In genomic region chr11:86064236-86064803, GRCh38 we compare ENCODE assay signal across 9 cellular contexts. TPM values are rescaled to one million over a fixed set of nuclear protein-coding genes. Genes with fewer than 3 reads are reported as not detected.
DNase-seq lines count a peak whose midpoint lies in the region; TF ChIP-seq lines count a peak whose summit lies in the region.
"Had no signal": no experiment of that assay in that cellular context is flagged by ENCODE, and none has a peak within 500 bp of the region (broad histone marks: within the 10 kb centered on the region; RNA-seq: fewer than 3 reads in every experiment).

No MANE protein-coding gene starts in this region.

- intact Hi-C loops in activated CD4-positive, alpha-beta T cell treated with anti-CD3 and anti-CD28 coated beads, Interleukin-2, amount 10 ng/mL, durations not matched to agents 24 days and 14 days (cut with micrococcal nuclease), result loop anchor here (2.0 to 10.0 kb wide), 3 partner anchors 118 to 400 kb away; partner anchors contain the start of gene CREBZF

- H3K36me3 ChIP-seq in subcutaneous abdominal adipose tissue (ENCODE audit: control insufficient read depth in 5 of 5, insufficient read depth in 5 of 5, low read length in 5 of 5), result no peaks in the 10 kb centered on the region

- H3K27me3 Mint-ChIP-seq in activated CD4-positive, alpha-beta T cell treated with anti-CD3 and anti-CD28 coated beads, Interleukin-2, amount 10 ng/mL, durations not matched to agents 24 days and 14 days, result no peaks in the 10 kb centered on the region
- no peaks in the 10 kb centered on the region for H3K27me3 Mint-ChIP-seq in activated CD4-positive, alpha-beta memory T cell treated with anti-CD3 and anti-CD28 coated beads, Interleukin-2, amount 10 ng/mL, durations not matched to agents 7 days and 5 days

- H3K27ac ChIP-seq in subcutaneous abdominal adipose tissue (ENCODE audit: low read depth, low read length), result peak overlapping the region; percentile 99

- peak overlapping the region; percentile 23 for H3K4me3 ChIP-seq in fibroblast of the aortic adventitia (ENCODE audit: low read depth, low read length)
- H3K4me3 ChIP-seq in subcutaneous abdominal adipose tissue (ENCODE audit: low read depth in 1 of 5, low read length in 5 of 5), result peak overlapping the region in 4 of 5 donors; percentile 22 to 99 (median 62)

- H3K4me1 Mint-ChIP-seq in activated CD4-positive, alpha-beta T cell treated with anti-CD3 and anti-CD28 coated beads, Interleukin-2, amount 10 ng/mL, durations not matched to agents 24 days and 14 days, result peaks cover 50% of the 10 kb centered on the region
- H3K4me1 Mint-ChIP-seq in activated CD4-positive, alpha-beta memory T cell treated with anti-CD3 and anti-CD28 coated beads, Interleukin-2, amount 10 ng/mL, durations not matched to agents 7 days and 5 days, result peaks cover 55% of the 10 kb centered on the region

- no peaks in the 10 kb centered on the region for H3K9me3 ChIP-seq in subcutaneous abdominal adipose tissue (ENCODE audit: control insufficient read depth in 5 of 5, low read length in 5 of 5)

- peak overlapping the region; percentile 0 to 75 (median 58) for H3K9ac ChIP-seq in subcutaneous abdominal adipose tissue (ENCODE audit: low read length in 5 of 5)

- POLR2A ChIA-PET in activated CD4-positive, alpha-beta memory T cell treated with anti-CD3 and anti-CD28 coated beads, Interleukin-2, amount 10 ng/mL, durations not matched to agents 7 days and 5 days (lab: Charles Lee), result interaction anchor here (2.4 to 2.7 kb wide), 2 partner anchors 129 to 182 kb away, joined by 9 to 12 read pairs; no protein-coding TSS in a partner anchor

- peak overlapping the region; percentile 100 for H3K4me3 Mint-ChIP-seq in activated CD4-positive, alpha-beta T cell treated with anti-CD3 and anti-CD28 coated beads, Interleukin-2, amount 10 ng/mL, durations not matched to agents 24 days and 14 days
- peak overlapping the region; percentile 100 for H3K4me3 Mint-ChIP-seq in activated CD4-positive, alpha-beta memory T cell treated with anti-CD3 and anti-CD28 coated beads, Interleukin-2, amount 10 ng/mL, durations not matched to agents 7 days and 5 days

- peaks cover 50% of the 10 kb centered on the region for H3K36me3 Mint-ChIP-seq in activated CD4-positive, alpha-beta T cell treated with anti-CD3 and anti-CD28 coated beads, Interleukin-2, amount 10 ng/mL, durations not matched to agents 24 days and 14 days (ENCODE audit: low read depth)
- H3K36me3 Mint-ChIP-seq in activated CD4-positive, alpha-beta memory T cell treated with anti-CD3 and anti-CD28 coated beads, Interleukin-2, amount 10 ng/mL, durations not matched to agents 7 days and 5 days (ENCODE audit: low read depth), result peaks cover 64% of the 10 kb centered on the region

- H3K4me1 ChIP-seq in subcutaneous abdominal adipose tissue (ENCODE audit: control insufficient read depth in 5 of 5, insufficient read depth in 5 of 5, low read length in 5 of 5), result peaks cover 0 to 66% (median 56%) of the 10 kb centered on the region in 5 donors

- DNase-seq in activated CD4-positive, alpha-beta T cell treated with anti-CD3 and anti-CD28 coated beads, Interleukin-2, amount 10 ng/mL, durations not matched to agents 24 days and 14 days, result no peak
- DNase-seq in activated CD4-positive, alpha-beta T cell treated with anti-CD3 and anti-CD28 coated beads for 4 hours, result no peak
- DNase-seq in activated CD4-positive, alpha-beta memory T cell treated with anti-CD3 and anti-CD28 coated beads, Interleukin-2, amount 10 ng/mL, durations not matched to agents 7 days and 5 days, result no peak
- DNase-seq in fibroblast of the aortic adventitia (ENCODE audit: low read depth) (peak; percentile 35), kidney glomerular epithelial cell (lab: John Stamatoyannopoulos, UW) (no peak), SIG-M5 treated with dmso at 0.1 percent for 504 hours (lab: John Stamatoyannopoulos, UW; ENCODE audit: unreplicated experiment) (no peak)
- no peak for DNase-seq in effector CD8-positive, alpha-beta T cell (lab: John Stamatoyannopoulos, UW)
- DNase-seq: SHP77 had no signal

- H3K9me3 Mint-ChIP-seq in activated CD4-positive, alpha-beta T cell treated with anti-CD3 and anti-CD28 coated beads, Interleukin-2, amount 10 ng/mL, durations not matched to agents 24 days and 14 days, result peaks cover 4% of the 10 kb centered on the region
- no peaks in the 10 kb centered on the region for H3K9me3 Mint-ChIP-seq in activated CD4-positive, alpha-beta memory T cell treated with anti-CD3 and anti-CD28 coated beads, Interleukin-2, amount 10 ng/mL, durations not matched to agents 7 days and 5 days

- H3K27me3 ChIP-seq in subcutaneous abdominal adipose tissue (ENCODE audit: control insufficient read depth in 5 of 5, insufficient read depth in 4 of 5, low read length in 5 of 5), result no peaks in the 10 kb centered on the region

- CTCF ChIA-PET in activated CD4-positive, alpha-beta memory T cell treated with anti-CD3 and anti-CD28 coated beads, Interleukin-2, amount 10 ng/mL, durations not matched to agents 7 days and 5 days (lab: Charles Lee), result interaction anchor here (2.7 to 7.9 kb wide), 2 partner anchors 23 to 129 kb away, joined by 14 to 84 read pairs; no protein-coding TSS in a partner anchor

- H3K27ac Mint-ChIP-seq in activated CD4-positive, alpha-beta T cell treated with anti-CD3 and anti-CD28 coated beads, Interleukin-2, amount 10 ng/mL, durations not matched to agents 24 days and 14 days, result peak overlapping the region; percentile 74
- peak overlapping the region; percentile 71 for H3K27ac Mint-ChIP-seq in activated CD4-positive, alpha-beta memory T cell treated with anti-CD3 and anti-CD28 coated beads, Interleukin-2, amount 10 ng/mL, durations not matched to agents 7 days and 5 days

- TF ChIP-seq CTCF in fibroblast of the aortic adventitia (IDR thresholded peaks at IDR 0.05; ENCODE audit: insufficient read depth, low read length), result no peak

RNA-seq across cellular contexts. Expression of gene PICALM, which starts 4.6 kb away (rescaled TPM):
- total RNA-seq in activated CD4-positive, alpha-beta T cell treated with anti-CD3 and anti-CD28 coated beads, Interleukin-2, amount 10 ng/mL, durations not matched to agents 24 days and 14 days, result 141 and 156 TPM in 2 replicates
- 100 to 1,000 TPM; 194 to 199 TPM for total RNA-seq in activated CD4-positive, alpha-beta memory T cell treated with anti-CD3 and anti-CD28 coated beads, Interleukin-2, amount 10 ng/mL, durations not matched to agents 7 days and 5 days
- total RNA-seq in fibroblast of the aortic adventitia (ENCODE audit: low replicate concordance), result 280 and 318 TPM in 2 replicates
